ENCODE assay signal across 8 cellular contexts in the genomic region with DNA sequence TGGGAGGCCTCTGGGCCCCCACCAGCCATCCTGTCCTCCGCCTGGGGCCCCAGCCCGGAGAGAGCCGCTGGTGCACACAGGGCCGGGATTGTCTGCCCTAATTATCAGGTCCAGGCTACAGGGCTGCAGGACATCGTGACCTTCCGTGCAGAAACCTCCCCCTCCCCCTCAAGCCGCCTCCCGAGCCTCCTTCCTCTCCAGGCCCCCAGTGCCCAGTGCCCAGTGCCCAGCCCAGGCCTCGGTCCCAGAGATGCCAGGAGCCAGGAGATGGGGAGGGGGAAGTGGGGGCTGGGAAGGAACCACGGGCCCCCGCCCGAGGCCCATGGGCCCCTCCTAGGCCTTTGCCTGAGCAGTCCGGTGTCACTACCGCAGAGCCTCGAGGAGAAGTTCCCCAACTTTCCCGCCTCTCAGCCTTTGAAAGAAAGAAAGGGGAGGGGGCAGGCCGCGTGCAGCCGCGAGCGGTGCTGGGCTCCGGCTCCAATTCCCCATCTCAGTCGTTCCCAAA. TPM values are rescaled to one million over a fixed set of nuclear protein-coding genes. Genes with fewer than 3 reads are reported as not detected.
DNase-seq lines count a peak whose midpoint lies in the region; ATAC-seq and TF ChIP-seq lines count a peak whose summit lies in the region.

No MANE protein-coding gene starts in this region.

- TF ChIP-seq CTCF in DOHH2 (IDR thresholded peaks at IDR 0.05; ENCODE audit: low read depth, low read length, poor library complexity, severe bottlenecking) (no peak), fibroblast of pulmonary artery (IDR thresholded peaks at IDR 0.05; ENCODE audit: low read length, missing control alignments) (no peak), natural killer cell (IDR thresholded peaks at IDR 0.05) (no peak)

- H3K4me3 ChIP-seq in DOHH2 (ENCODE audit: low read length) = peak overlapping the region; percentile 88
- peak overlapping the region; percentile 98 for H3K4me3 ChIP-seq in fibroblast of pulmonary artery (replicated peaks; ENCODE audit: low read depth, low read length)

- H3K9me3 Mint-ChIP-seq in activated T-cell treated with anti-CD3 and anti-CD28 coated beads, Interleukin-2, amount 50 U/mL, for 4 hours = no peaks in the 10 kb centered on the region
- H3K9me3 Mint-ChIP-seq in natural killer cell = no peaks in the 10 kb centered on the region

- peak; percentile 32 for ATAC-seq in GM21447 (IDR thresholded peaks at IDR 0.05; ENCODE audit: unreplicated experiment)
- peak; percentile 16 to 33 for ATAC-seq in activated T-cell treated with anti-CD3 and anti-CD28 coated beads, Interleukin-2, amount 50 U/mL, for 4 hours
- ATAC-seq in natural killer cell = no peak

- H3K79me2 ChIP-seq in DOHH2 (ENCODE audit: control insufficient read depth, low read length) = peaks cover 54% of the 10 kb centered on the region

- DNase-seq in HT-29 (ENCODE audit: low spot score) (peak; percentile 82), NCI-H748 (lab: John Stamatoyannopoulos, UW; ENCODE audit: unreplicated experiment) (peak; percentile 93), fibroblast of pulmonary artery (ENCODE audit: low read depth) (peak; percentile 82), natural killer cell (no peak), HPDE6-E6E7 (ENCODE audit: extremely low spot score) (no peak)
- DNase-seq in activated T-cell treated with anti-CD3 and anti-CD28 coated beads, Interleukin-2, amount 50 U/mL, for 4 hours = peak; percentile 21

- peaks cover 96% of the 10 kb centered on the region for H3K36me3 ChIP-seq in DOHH2 (ENCODE audit: control insufficient read depth, low read length)

- H3K4me3 Mint-ChIP-seq in activated T-cell treated with anti-CD3 and anti-CD28 coated beads, Interleukin-2, amount 50 U/mL, for 4 hours = peak overlapping the region; percentile 97
- peak overlapping the region; percentile 97 for H3K4me3 Mint-ChIP-seq in natural killer cell

- intact Hi-C loops in natural killer cell (cut with micrococcal nuclease) = loop anchor here (2.0 to 10.0 kb wide), 5 partner anchors 63 to 469 kb away; partner anchors contain the start of genes CHD4 and VAMP1

- H3K9me3 ChIP-seq in DOHH2 (ENCODE audit: control insufficient read depth, insufficient read depth, low read length) = no peaks in the 10 kb centered on the region

- H3K27me3 Mint-ChIP-seq in activated T-cell treated with anti-CD3 and anti-CD28 coated beads, Interleukin-2, amount 50 U/mL, for 4 hours (ENCODE audit: low read depth) = no peaks in the 10 kb centered on the region
- H3K27me3 Mint-ChIP-seq in natural killer cell (ENCODE audit: low read depth in 2 of 2) = no peaks in the 10 kb centered on the region

- peak overlapping the region; percentile 89 for H3K4me2 ChIP-seq in DOHH2 (ENCODE audit: low read length)

- peaks cover 43% of the 10 kb centered on the region for H3K4me1 Mint-ChIP-seq in activated T-cell treated with anti-CD3 and anti-CD28 coated beads, Interleukin-2, amount 50 U/mL, for 4 hours (ENCODE audit: low read depth)
- peaks cover 29 to 52% of the 10 kb centered on the region in 2 donors for H3K4me1 Mint-ChIP-seq in natural killer cell

- H3K27ac ChIP-seq in DOHH2 (ENCODE audit: low read depth, low read length) = peak overlapping the region; percentile 97

- peak overlapping the region; percentile 96 to 98 for H3K27ac Mint-ChIP-seq in natural killer cell

- H4K20me1 ChIP-seq in DOHH2 (ENCODE audit: control insufficient read depth, insufficient read depth, low read depth, low read length) = peaks cover 13% of the 10 kb centered on the region

- no peaks in the 10 kb centered on the region for H3K27me3 ChIP-seq in DOHH2 (ENCODE audit: control insufficient read depth, low read length)

- no peaks in the 10 kb centered on the region for H3K9me2 ChIP-seq in DOHH2 (replicated peaks; ENCODE audit: control insufficient read depth, low read length)

- H3K4me1 ChIP-seq in DOHH2 (ENCODE audit: control insufficient read depth, low read length) = peaks cover 54% of the 10 kb centered on the region

- peaks cover 72% of the 10 kb centered on the region for H3F3A ChIP-seq in DOHH2 (ENCODE audit: control insufficient read depth, insufficient read depth)

- peaks cover 44% of the 10 kb centered on the region for H3K36me3 Mint-ChIP-seq in activated T-cell treated with anti-CD3 and anti-CD28 coated beads, Interleukin-2, amount 50 U/mL, for 4 hours (ENCODE audit: insufficient read depth)
- peaks cover 11% of the 10 kb centered on the region for H3K36me3 Mint-ChIP-seq in natural killer cell

RNA-seq across cellular contexts. Expression of gene GAPDH, which starts 0.6 kb away (rescaled TPM):
- total RNA-seq in HT-29 (2014; rRNA removed; shearing (Covaris generic)) = 6,490 and 6,870 TPM in 2 replicates
- total RNA-seq in activated T-cell treated with anti-CD3 and anti-CD28 coated beads, Interleukin-2, amount 50 U/mL, for 4 hours = 1,000 to 10,000 TPM; 4,635 to 5,387 (median 5,019) TPM
- 100 to 1,000 TPM; 606 to 729 (median 642) TPM for total RNA-seq in natural killer cell

RNA-seq across cellular contexts. Expression of gene IFFO1, which starts 22.1 kb away (rescaled TPM):
- 0.37 and 0.41 TPM in 2 replicates for total RNA-seq in HT-29 (2014; rRNA removed; shearing (Covaris generic))
- 10 to 100 TPM in 1 of 3 donors, 1 to 10 TPM in 2; 8.5 to 10.2 (median 9.8) TPM for total RNA-seq in activated T-cell treated with anti-CD3 and anti-CD28 coated beads, Interleukin-2, amount 50 U/mL, for 4 hours
- total RNA-seq in natural killer cell = 10 to 100 TPM; 51.5 to 67.7 (median 62.3) TPM

RNA-seq across cellular contexts. Expression of gene NOP2, which starts 34.4 kb away (rescaled TPM):
- 73.5 and 74.9 TPM in 2 replicates for total RNA-seq in HT-29 (2014; rRNA removed; shearing (Covaris generic))
- total RNA-seq in activated T-cell treated with anti-CD3 and anti-CD28 coated beads, Interleukin-2, amount 50 U/mL, for 4 hours = 100 to 1,000 TPM; 267 to 300 (median 270) TPM
- 100 to 1,000 TPM in 1 of 3 donors, 10 to 100 TPM in 2; 85.2 to 105 (median 89.1) TPM for total RNA-seq in natural killer cell

RNA-seq across cellular contexts. Expression of gene NCAPD2, which starts 39.8 kb away (rescaled TPM):
- 115 and 141 TPM in 2 replicates for total RNA-seq in HT-29 (2014; rRNA removed; shearing (Covaris generic))
- total RNA-seq in activated T-cell treated with anti-CD3 and anti-CD28 coated beads, Interleukin-2, amount 50 U/mL, for 4 hours = 10 to 100 TPM; 29.8 to 36.1 (median 32.9) TPM
- 10 to 100 TPM; 38.8 to 53.1 (median 44.1) TPM for total RNA-seq in natural killer cell

RNA-seq across cellular contexts. Expression of gene MRPL51, which starts 40.6 kb away (rescaled TPM):
- total RNA-seq in HT-29 (2014; rRNA removed; shearing (Covaris generic)) = 144 and 147 TPM in 2 replicates
- 100 to 1,000 TPM; 249 to 262 (median 256) TPM for total RNA-seq in activated T-cell treated with anti-CD3 and anti-CD28 coated beads, Interleukin-2, amount 50 U/mL, for 4 hours
- total RNA-seq in natural killer cell = 10 to 100 TPM; 32.8 to 48.3 (median 45.4) TPM

Comparison
In these comparisons a context has a peak if more than half of its experiments do, and no peak if none do; other contexts are left out.
1. ATAC-seq: peak in GM21447 (single experiment) and activated T-cell treated with anti-CD3 and anti-CD28 coated beads, Interleukin-2, amount 50 U/mL, for 4 hours (2 of 2); none in natural killer cell (0 of 3).
2. DNase-seq: peak in HT-29 (single experiment), NCI-H748 (single experiment), activated T-cell treated with anti-CD3 and anti-CD28 coated beads, Interleukin-2, amount 50 U/mL, for 4 hours (single experiment) and fibroblast of pulmonary artery (single experiment); none in natural killer cell (single experiment) and HPDE6-E6E7 (single experiment).
3. RNA of gene IFFO1, which starts 22.1 kb away (total RNA-seq): 51.5 to 67.7 TPM in natural killer cell; 8.5 to 10.2 TPM in activated T-cell treated with anti-CD3 and anti-CD28 coated beads, Interleukin-2, amount 50 U/mL, for 4 hours and 0.37 to 0.41 TPM in HT-29; every median in the first group is over 4 times any median in the second.